In genomic region chr20:54452277-54452676, GRCh38 we compare ENCODE assay signal across 24 cellular contexts. TPM values are rescaled to one million over a fixed set of nuclear protein-coding genes. Genes with fewer than 3 reads are reported as not detected.
"Had no signal": no experiment of that assay in that cellular context is flagged by ENCODE, and none has a peak within 500 bp of the region (broad histone marks: within the 10 kb centered on the region; RNA-seq: fewer than 3 reads in every experiment).

No MANE protein-coding gene starts in this region.

- DNase-seq: colonic mucosa; cortex of kidney; effector memory CD4-positive, alpha-beta T cell; esophagus squamous epithelium; foreskin fibroblast; foreskin melanocyte; gastrocnemius medialis; glutamatergic neuron; head of caudate nucleus; heart right ventricle; hippocampal formation; left cardiac atrium; left ventricle myocardium superior; mammary epithelial cell; mesendoderm; midbrain; naive thymus-derived CD4-positive, alpha-beta T cell had no signal

- H3K4me1 ChIP-seq: colonic mucosa, esophagus squamous epithelium, gastrocnemius medialis, heart right ventricle, left lung had no signal

- ATAC-seq: gastrocnemius medialis; heart right ventricle; left cardiac atrium; left lung; left ventricle myocardium superior; naive thymus-derived CD4-positive, alpha-beta T cell had no signal

- H3K9me3 ChIP-seq: colonic mucosa, esophagus squamous epithelium, gastrocnemius medialis, heart right ventricle had no signal

- H3K27me3 ChIP-seq: colonic mucosa, esophagus squamous epithelium, gastrocnemius medialis, heart right ventricle, left lung had no signal

- FAIRE-seq: endothelial cell of umbilical vein, islet of Langerhans, keratinocyte had no signal

- H3K4me3 ChIP-seq: colonic mucosa, esophagus squamous epithelium, gastrocnemius medialis, heart right ventricle, left lung, lung had no signal

- H3K27ac ChIP-seq: colonic mucosa, esophagus squamous epithelium, gastrocnemius medialis, heart right ventricle, left lung had no signal

- H3K36me3 ChIP-seq: colonic mucosa, esophagus squamous epithelium, gastrocnemius medialis, heart right ventricle, left lung had no signal

RNA-seq across cellular contexts. Expression of gene DOK5, which starts 23.1 kb away (rescaled TPM):
- total RNA-seq: dermis microvascular lymphatic vessel endothelial cell, mononuclear cell had no signal
- polyA plus RNA-seq: keratinocyte; mammary epithelial cell; naive thymus-derived CD4-positive, alpha-beta T cell had no signal
